ENCODE assay signal across 20 cellular contexts in genomic region chr2:32715981-32716380, GRCh38.
DNase-seq lines count a peak whose midpoint lies in the region; ATAC-seq and TF ChIP-seq lines count a peak whose summit lies in the region.
"Had no signal": no experiment of that assay in that cellular context is flagged by ENCODE, and none has a peak within 500 bp of the region (broad histone marks: within the 10 kb centered on the region; RNA-seq: fewer than 3 reads in every experiment).

No MANE protein-coding gene starts in this region.

- no peaks in the 10 kb centered on the region for H3K27me3 ChIP-seq in OCI-LY3 (ENCODE audit: low read depth, low read length)
- H3K27me3 ChIP-seq: BE2C, colonic mucosa, right lobe of liver, suprapubic skin had no signal

- H3K27ac Mint-ChIP-seq in HFFc6 (no peak overlapping the region), nephron progenitor cell (peak overlapping the region; percentile 47), natural killer cell (no peak overlapping the region)
- H3K27ac Mint-ChIP-seq: T-helper 1 cell treated with Interleukin-12 subunit alpha and Interleukin-12 subunit beta and Interleukin-4 antibody, amounts not matched to agents 30 μg/mL and 1 μg/mL, for 36 hours; WTC11 had no signal

- intact Hi-C loops in natural killer cell (cut with micrococcal nuclease) = no loop called here

- TF ChIP-seq CTCF in HFFc6 (IDR thresholded peaks at IDR 0.05) = no peak
- no peak for TF ChIP-seq CTCF in OCI-LY3 (IDR thresholded peaks at IDR 0.05; ENCODE audit: low read depth, low read length)
- TF ChIP-seq CTCF in coronary artery (IDR thresholded peaks at IDR 0.05) = no peak
- TF ChIP-seq CTCF in nephron progenitor cell (IDR thresholded peaks at IDR 0.05) = no peak
- no peak for TF ChIP-seq CTCF in natural killer cell (IDR thresholded peaks at IDR 0.05)

- H2AFZ ChIP-seq in OCI-LY3 (ENCODE audit: low read depth, low read length) = no peak overlapping the region

- H3K36me3 Mint-ChIP-seq in HFFc6 (ENCODE audit: low read depth) (peaks cover 31% of the 10 kb centered on the region), nephron progenitor cell (ENCODE audit: low read depth) (peaks cover 36% of the 10 kb centered on the region), natural killer cell (no peaks in the 10 kb centered on the region)

- no peaks in the 10 kb centered on the region for H3K79me2 ChIP-seq in OCI-LY3 (ENCODE audit: low read length)

- 0 out of 2 replicates have a peak, but pooled peaks cover 4% of the 10 kb centered on the region for H3K9me3 ChIP-seq in OCI-LY3 (ENCODE audit: insufficient read depth, low read length)
- H3K9me3 ChIP-seq: BE2C, colonic mucosa, right lobe of liver, suprapubic skin had no signal

- no peaks in the 10 kb centered on the region for H4K20me1 ChIP-seq in OCI-LY3 (ENCODE audit: insufficient read depth, low read length)

- H3K9ac ChIP-seq in OCI-LY3 (ENCODE audit: low read length) = no peak overlapping the region

- H3K9me3 Mint-ChIP-seq in HFFc6 (no peaks in the 10 kb centered on the region), nephron progenitor cell (peaks cover 15% of the 10 kb centered on the region), natural killer cell (peaks cover 0 to 3% of the 10 kb centered on the region in 2 donors)
- H3K9me3 Mint-ChIP-seq: activated T-helper 17 cell treated with anti-CD3 and anti-CD28 coated beads, Interleukin-2, amount 50 U/mL, for 72 hours; T-helper 1 cell treated with Interleukin-12 subunit alpha and Interleukin-12 subunit beta and Interleukin-4 antibody, amounts not matched to agents 30 μg/mL and 1 μg/mL, for 36 hours had no signal

- H3K4me1 Mint-ChIP-seq in HFFc6 (ENCODE audit: low read depth) (peaks cover 45% of the 10 kb centered on the region), nephron progenitor cell (no peaks in the 10 kb centered on the region), natural killer cell (peaks cover 6 to 9% of the 10 kb centered on the region in 2 donors)
- H3K4me1 Mint-ChIP-seq: WTC11 had no signal

- H3K4me3 Mint-ChIP-seq in HFFc6 = no peak overlapping the region
- H3K4me3 Mint-ChIP-seq in nephron progenitor cell = no peak overlapping the region
- H3K4me3 Mint-ChIP-seq in natural killer cell = no peak overlapping the region
- H3K4me3 Mint-ChIP-seq: T-helper 1 cell treated with Interleukin-12 subunit alpha and Interleukin-12 subunit beta and Interleukin-4 antibody, amounts not matched to agents 30 μg/mL and 1 μg/mL, for 36 hours; WTC11 had no signal

- ATAC-seq in natural killer cell = no peak
- ATAC-seq: K562, WTC11 had no signal

- DNase-seq in HFFc6 = peak; percentile 19
- DNase-seq in coronary artery (ENCODE audit: low spot score) = no peak
- no peak for DNase-seq in nephron progenitor cell
- no peak for DNase-seq in midbrain (lab: John Stamatoyannopoulos, UW)
- DNase-seq in natural killer cell = no peak
- no peak for DNase-seq in MV-4-11 (lab: John Stamatoyannopoulos, UW)
- DNase-seq: activated CD8-positive, alpha-beta memory T cell treated with anti-CD3 and anti-CD28 coated beads for 24 hours; BE2C; colonic mucosa; DMS153; NCI-H1105; NK-92 treated with Interleukin-12 subunit alpha and Interleukin-12 subunit beta, amount 100 ng/mL, for 24 hours; right lobe of liver; stimulated activated CD4-positive, alpha-beta T cell treated with anti-CD3 and anti-CD28 coated beads, Interleukin-1b, Interleukin-23, amount 100 ng/mL, for 48 hours had no signal

- H3K4me2 ChIP-seq in OCI-LY3 (ENCODE audit: low read length) = peak overlapping the region; percentile 66

- H3K4me3 ChIP-seq in OCI-LY3 (ENCODE audit: low read length) (peak overlapping the region; percentile 41), coronary artery (no peak overlapping the region)
- H3K4me3 ChIP-seq: colonic mucosa, K562, right lobe of liver, suprapubic skin had no signal

- H3K27me3 Mint-ChIP-seq in HFFc6 (ENCODE audit: insufficient read depth) (no peaks in the 10 kb centered on the region; the same call in 1 of the 2 replicates), nephron progenitor cell (ENCODE audit: low read depth, poor library complexity) (no peaks in the 10 kb centered on the region), natural killer cell (ENCODE audit: low read depth in 2 of 2) (no peaks in the 10 kb centered on the region)
- H3K27me3 Mint-ChIP-seq: activated T-helper 17 cell treated with anti-CD3 and anti-CD28 coated beads, Interleukin-2, amount 50 U/mL, for 72 hours had no signal

- H3K36me3 ChIP-seq in OCI-LY3 (replicated peaks; ENCODE audit: low read depth, low read length) = peaks cover 4% of the 10 kb centered on the region
- H3K36me3 ChIP-seq: BE2C, colonic mucosa, right lobe of liver, suprapubic skin had no signal

- H3K27ac ChIP-seq in OCI-LY3 (ENCODE audit: low read length) = peak overlapping the region; percentile 79
- H3K27ac ChIP-seq in coronary artery = peak overlapping the region; percentile 8 to 64
- H3K27ac ChIP-seq: colonic mucosa, right lobe of liver, suprapubic skin had no signal

- H3K4me1 ChIP-seq in OCI-LY3 (ENCODE audit: low read length) = peaks cover 33% of the 10 kb centered on the region
- H3K4me1 ChIP-seq: BE2C, colonic mucosa had no signal
